10 cellular contexts compared by ENCODE assay signal in genomic region chr2:64276417-64277095, GRCh38.
DNase-seq lines count a peak whose midpoint lies in the region; FAIRE-seq and TF ChIP-seq lines count a peak whose summit lies in the region.
"Had no signal": no experiment of that assay in that cellular context is flagged by ENCODE, and none has a peak within 500 bp of the region (broad histone marks: within the 10 kb centered on the region; RNA-seq: fewer than 3 reads in every experiment).

No MANE protein-coding gene starts in this region.

- peak overlapping the region; percentile 33 for H3K4me2 ChIP-seq in endothelial cell of umbilical vein (ENCODE audit: insufficient read depth, low read length)

- no peaks in the 10 kb centered on the region for H3K79me2 ChIP-seq in endothelial cell of umbilical vein (ENCODE audit: control insufficient read depth, insufficient read depth, low read length)

- H3K27ac ChIP-seq in endothelial cell of umbilical vein (ENCODE audit: insufficient read depth, low read depth, low read length), result peak overlapping the region; percentile 62

- no peaks in the 10 kb centered on the region for H3K36me3 ChIP-seq in endothelial cell of umbilical vein (ENCODE audit: control insufficient read depth in 2 of 2, extremely low read depth in 1 of 2, insufficient read depth in 2 of 2, low read length in 2 of 2)

- FAIRE-seq in endothelial cell of umbilical vein (lab: Jason Lieb, UNC), result no peak

- DNase-seq in ACHN (peak; percentile 95), NCI-H1048 (lab: John Stamatoyannopoulos, UW) (peak; percentile 8), endothelial cell of umbilical vein (ENCODE audit: low read depth, low spot score) (peak; percentile 42), SHP77 (lab: John Stamatoyannopoulos, UW) (no peak), hippocampal formation (lab: John Stamatoyannopoulos, UW) (no peak), NCI-H1092 treated with DMSO at 0.1 percent for 48 hours (lab: John Stamatoyannopoulos, UW) (no peak)
- DNase-seq in activated CD8-positive, alpha-beta memory T cell treated with anti-CD3 and anti-CD28 coated beads for 24 hours, result no peak
- DNase-seq: activated T-cell treated with anti-CD3 and anti-CD28 coated beads, Interleukin-2, amount 50 U/mL, for 24 hours; left colon had no signal

- in situ Hi-C loops in ACHN (cut with HindIII; ENCODE audit: low pct_ligation_motif_present, low pct_unique_long_range_greater_than_20kb, low sequenced_read_pairs), result no loop called here

- H3K27me3 ChIP-seq in endothelial cell of umbilical vein (ENCODE audit: control insufficient read depth in 2 of 2, insufficient read depth in 2 of 2, low read length in 2 of 2), result no peaks in the 10 kb centered on the region
- no peaks in the 10 kb centered on the region for H3K27me3 ChIP-seq in mononuclear cell (ENCODE audit: insufficient read depth, low read length)

- TF ChIP-seq CTCF in endothelial cell of umbilical vein (IDR thresholded peaks at IDR 0.05; ENCODE audit: extremely low read depth in 1 of 2, insufficient read depth in 1 of 2, low read depth in 1 of 2, low read length in 2 of 2), result no peak

- H3K4me3 ChIP-seq in endothelial cell of umbilical vein (replicated peaks in 1 of 3; ENCODE audit: insufficient read depth in 1 of 3, low read depth in 1 of 3, low read length in 3 of 3) (no peak overlapping the region), mononuclear cell (ENCODE audit: low read length) (peak overlapping the region; percentile 41)

- no TSS peak for BruUV-seq in endothelial cell of umbilical vein (replicated peaks; lab: Mats Ljungman, UMichigan)

- POLR2A ChIA-PET in endothelial cell of umbilical vein (lab: Charles Lee), result interaction anchor here (1.6 kb wide), 1 partner anchor 36 kb away, joined by 3 read pairs; no protein-coding TSS in a partner anchor

- CTCF ChIA-PET in endothelial cell of umbilical vein (lab: Charles Lee), result interaction anchor here (1.0 to 2.9 kb wide), 3 partner anchors 14 to 134 kb away, joined by 3 to 17 read pairs (median 3); no protein-coding TSS in a partner anchor

- TF ChIP-seq POLR2A in endothelial cell of umbilical vein (IDR thresholded peaks at IDR 0.05; ENCODE audit: low read depth, low read length), result no peak

- H3K9me3 ChIP-seq in endothelial cell of umbilical vein (replicated peaks; ENCODE audit: control insufficient read depth, insufficient read depth, low read length), result no peaks in the 10 kb centered on the region
- H3K9me3 ChIP-seq in mononuclear cell (ENCODE audit: low read depth, low read length), result no peaks in the 10 kb centered on the region

- intact Hi-C loops in endothelial cell of umbilical vein (cut with micrococcal nuclease), result loop anchor here (2.0 kb wide), 1 partner anchor 14 kb away; no protein-coding TSS in a partner anchor

- H3K9me1 ChIP-seq in endothelial cell of umbilical vein (replicated peaks; ENCODE audit: control insufficient read depth, extremely low read depth, insufficient read depth, low read length), result no peaks in the 10 kb centered on the region

- H4K20me1 ChIP-seq in endothelial cell of umbilical vein (replicated peaks; ENCODE audit: control insufficient read depth, extremely low read depth, insufficient read depth, low read length), result no peaks in the 10 kb centered on the region

- H3K4me1 ChIP-seq in endothelial cell of umbilical vein (ENCODE audit: control insufficient read depth, extremely low read depth, insufficient read depth, low read length), result peaks cover 48% of the 10 kb centered on the region
- peaks cover 58% of the 10 kb centered on the region for H3K4me1 ChIP-seq in mononuclear cell (ENCODE audit: insufficient read depth, low read length)

- no peak overlapping the region for H3K9ac ChIP-seq in endothelial cell of umbilical vein (replicated peaks; ENCODE audit: extremely low read depth, insufficient read depth, low read length)

- no peak overlapping the region for H2AFZ ChIP-seq in endothelial cell of umbilical vein (ENCODE audit: low read depth, low read length)

- dilution Hi-C loops in endothelial cell of umbilical vein (cut with MboI; ENCODE audit: extremely low pct_ligation_motif_present, low sequenced_read_pairs), result no loop called here

TF ChIP-seq in endothelial cell of umbilical vein, 7 proteins besides CTCF, POLR2A, EP300 and RAD21:
- TF ChIP-seq EZH2 (IDR thresholded peaks at IDR 0.05; ENCODE audit: borderline replicate concordance, low read depth, low read length, severe bottlenecking) (no peak), MAX (IDR thresholded peaks at IDR 0.05; ENCODE audit: insufficient read depth, insufficient read length) (no peak), JUN (IDR thresholded peaks at IDR 0.05; ENCODE audit: borderline replicate concordance, insufficient read depth, insufficient read length, low read depth) (no peak), MYC (IDR thresholded peaks at IDR 0.05; ENCODE audit: low read depth, low read length) (no peak), FOS (IDR thresholded peaks at IDR 0.05; ENCODE audit: borderline replicate concordance, insufficient read depth, low read length) (no peak), POLR2AphosphoS5 (IDR thresholded peaks at IDR 0.05; ENCODE audit: insufficient read depth, low read depth, low read length) (no peak), GATA2 (IDR thresholded peaks at IDR 0.05; ENCODE audit: insufficient read depth, insufficient read length, low read depth, low read length) (no peak)

Comparison
In these comparisons a context has a peak if more than half of its experiments do, and no peak if none do; other contexts are left out.
1. DNase-seq: peak in ACHN (single experiment), NCI-H1048 (single experiment) and endothelial cell of umbilical vein (single experiment); none in activated CD8-positive, alpha-beta memory T cell treated with anti-CD3 and anti-CD28 coated beads for 24 hours (single experiment), SHP77 (0 of 2), hippocampal formation (0 of 2) and NCI-H1092 treated with DMSO at 0.1 percent for 48 hours (single experiment).